In the genomic region with DNA sequence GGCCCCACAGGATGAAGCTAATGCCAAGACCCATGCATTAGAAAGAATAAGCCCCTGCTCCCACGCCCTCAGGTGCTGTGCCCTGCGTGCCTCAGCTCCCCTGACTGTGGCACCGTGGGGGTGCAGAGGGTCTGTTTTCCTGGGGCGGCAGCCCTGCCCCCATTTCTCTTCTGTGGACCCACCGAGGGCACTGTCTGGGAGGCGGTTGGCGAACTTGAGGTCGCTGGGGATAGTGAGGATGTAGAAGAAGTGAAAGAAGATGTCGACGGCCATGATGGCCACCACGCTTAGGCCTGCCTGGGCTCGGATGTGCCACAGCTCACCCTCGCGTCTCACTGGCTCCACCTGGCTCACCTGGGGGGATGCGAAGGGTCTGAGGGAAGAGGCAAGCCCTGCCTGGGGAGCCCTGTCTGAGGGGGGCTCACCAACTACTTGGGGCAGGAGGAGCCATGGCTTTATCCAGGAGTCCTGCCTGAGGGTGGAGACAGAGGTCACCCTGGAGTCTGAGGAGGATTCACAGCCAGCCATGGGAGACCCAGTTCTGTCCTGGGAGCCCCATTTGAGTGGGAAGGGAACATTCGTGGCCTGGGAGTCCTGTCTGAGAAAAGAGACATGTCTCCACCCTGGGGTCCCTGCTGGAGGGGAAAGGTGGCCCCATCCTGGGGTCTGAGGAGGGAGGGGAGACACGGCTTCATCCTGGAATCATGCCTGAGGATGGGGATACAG, we compare ENCODE assay signal across 21 cellular contexts. TPM values are rescaled to one million over a fixed set of nuclear protein-coding genes. Genes with fewer than 3 reads are reported as not detected.
DNase-seq lines count a peak whose midpoint lies in the region; ATAC-seq and TF ChIP-seq lines count a peak whose summit lies in the region.
"Had no signal": no experiment of that assay in that cellular context is flagged by ENCODE, and none has a peak within 500 bp of the region (broad histone marks: within the 10 kb centered on the region; RNA-seq: fewer than 3 reads in every experiment).

No MANE protein-coding gene starts in this region.

- H3K36me3 ChIP-seq in left ventricle myocardium inferior (no peaks in the 10 kb centered on the region), osteoblast (ENCODE audit: insufficient read depth, low read length) (no peaks in the 10 kb centered on the region), aorta (ENCODE audit: control insufficient read depth in 1 of 2, insufficient read depth in 2 of 2, low read length in 1 of 2) (no peaks in the 10 kb centered on the region)
- H3K36me3 ChIP-seq: BLaER1 treated with 17β-estradiol and CSF1 and Interleukin-3, amounts not matched to agents 10 nM and 100 nM had no signal

- intact Hi-C loops in left ventricle myocardium inferior (cut with micrococcal nuclease), result no loop called here
- intact Hi-C loops in left cardiac atrium (cut with DNase I), result no loop called here
- intact Hi-C loops in aorta (cut with DNase I), result no loop called here
- intact Hi-C loops in activated CD4-positive, alpha-beta memory T cell treated with anti-CD3 and anti-CD28 coated beads for 36 hours (cut with micrococcal nuclease), result no loop called here

- H3K4me2 ChIP-seq in osteoblast (ENCODE audit: insufficient read depth, low read length), result no peak overlapping the region
- H3K4me2 ChIP-seq: A549, PC-9 had no signal

- no peak overlapping the region for H3K27ac Mint-ChIP-seq in activated CD4-positive, alpha-beta memory T cell treated with anti-CD3 and anti-CD28 coated beads for 36 hours
- H3K27ac Mint-ChIP-seq: CD8-positive, alpha-beta memory T cell had no signal

- 89 to 91% methylated on average over 17 of the region's 17 CpGs for WGBS in aorta, 2 donors

- no peak overlapping the region for H2AFZ ChIP-seq in osteoblast (ENCODE audit: low read length)
- H2AFZ ChIP-seq: PC-9 had no signal

- H3K27me3 Mint-ChIP-seq in activated CD4-positive, alpha-beta memory T cell treated with anti-CD3 and anti-CD28 coated beads for 36 hours, result no peaks in the 10 kb centered on the region

- H3K9me3 ChIP-seq in left ventricle myocardium inferior (replicated peaks) (no peaks in the 10 kb centered on the region), osteoblast (ENCODE audit: low read depth, low read length) (no peaks in the 10 kb centered on the region), aorta (ENCODE audit: control insufficient read depth, low read length) (no peaks in the 10 kb centered on the region)
- H3K9me3 ChIP-seq: A549; BLaER1 treated with 17β-estradiol and CSF1 and Interleukin-3, amounts not matched to agents 10 nM and 100 nM had no signal

- H3K27ac ChIP-seq in left ventricle myocardium inferior (replicated peaks), result peak overlapping the region; percentile 76
- H3K27ac ChIP-seq in osteoblast (ENCODE audit: low read depth, low read length), result no peak overlapping the region
- H3K27ac ChIP-seq in aorta (ENCODE audit: low read depth in 1 of 2, low read length in 2 of 2), result no peak overlapping the region
- H3K27ac ChIP-seq: A549; BLaER1 treated with 17β-estradiol and CSF1 and Interleukin-3, amounts not matched to agents 10 nM and 100 nM; PC-9 had no signal

- H3K4me3 ChIP-seq in left ventricle myocardium inferior (no peak overlapping the region), osteoblast (ENCODE audit: insufficient read depth, low read length) (no peak overlapping the region), aorta (ENCODE audit: low read length in 2 of 2) (no peak overlapping the region)
- H3K4me3 ChIP-seq: A549; BLaER1 treated with 17β-estradiol and CSF1 and Interleukin-3, amounts not matched to agents 10 nM and 100 nM; GM12878; PC-9 had no signal

- TF ChIP-seq CTCF in left ventricle myocardium inferior (IDR thresholded peaks at IDR 0.05; ENCODE audit: borderline replicate concordance) (no peak), osteoblast (IDR thresholded peaks at IDR 0.05; ENCODE audit: extremely low read depth, low read depth, low read length) (no peak)

- CTCF ChIA-PET in activated CD4-positive, alpha-beta memory T cell treated with anti-CD3 and anti-CD28 coated beads for 36 hours (lab: Charles Lee), result no interaction called here

- POLR2A ChIA-PET in activated CD4-positive, alpha-beta memory T cell treated with anti-CD3 and anti-CD28 coated beads for 36 hours (lab: Charles Lee), result no interaction called here

- no peaks in the 10 kb centered on the region for H3K36me3 Mint-ChIP-seq in activated CD4-positive, alpha-beta memory T cell treated with anti-CD3 and anti-CD28 coated beads for 36 hours
- H3K36me3 Mint-ChIP-seq: CD8-positive, alpha-beta memory T cell had no signal

- DNase-seq in left ventricle myocardium inferior (no peak), left cardiac atrium (no peak), ecto neural progenitor cell (ENCODE audit: low spot score) (peak; percentile 21), osteoblast (ENCODE audit: insufficient read length, low spot score, missing footprints) (peak; percentile 50), aorta (peak; percentile 32 to 64), SW480 (ENCODE audit: low spot score) (no peak), hepatic stellate cell (ENCODE audit: low spot score) (no peak)
- no peak for DNase-seq in activated CD4-positive, alpha-beta memory T cell treated with anti-CD3 and anti-CD28 coated beads for 36 hours
- DNase-seq: CD8-positive, alpha-beta memory T cell; DND-41; GOT3; KG1; NCI-H1417 treated with DMSO at 0.1 percent for 48 hours; NCI-H1930; NCI-H2171 treated with DMSO at 0.1 percent for 48 hours; NCI-H446 treated with DMSO at 0.1 percent for 48 hours; NCI-H748 treated with DMSO at 0.1 percent for 48 hours; PC-9 had no signal

- H3K4me1 ChIP-seq in left ventricle myocardium inferior (peaks cover 37% of the 10 kb centered on the region), osteoblast (ENCODE audit: insufficient read depth, low read length) (no peaks in the 10 kb centered on the region), aorta (ENCODE audit: control insufficient read depth in 1 of 2, insufficient read depth in 2 of 2, low read length in 2 of 2) (no peaks in the 10 kb centered on the region)
- H3K4me1 ChIP-seq: A549 had no signal

- H3K27me3 ChIP-seq in left ventricle myocardium inferior (ENCODE audit: low read depth) (peaks cover 10% of the 10 kb centered on the region), osteoblast (ENCODE audit: insufficient read depth, low read length) (peaks cover 7% of the 10 kb centered on the region), aorta (ENCODE audit: control insufficient read depth in 1 of 2, insufficient read depth in 2 of 2, low read length in 1 of 2) (no peaks in the 10 kb centered on the region)
- H3K27me3 ChIP-seq: BLaER1 treated with 17β-estradiol and CSF1 and Interleukin-3, amounts not matched to agents 10 nM and 100 nM had no signal

- no peaks in the 10 kb centered on the region for H3K9me3 Mint-ChIP-seq in activated CD4-positive, alpha-beta memory T cell treated with anti-CD3 and anti-CD28 coated beads for 36 hours
- H3K9me3 Mint-ChIP-seq: CD8-positive, alpha-beta memory T cell had no signal

- H4K20me1 ChIP-seq in osteoblast (ENCODE audit: insufficient read depth, low read length), result no peaks in the 10 kb centered on the region

- no peak overlapping the region for H3K4me3 Mint-ChIP-seq in activated CD4-positive, alpha-beta memory T cell treated with anti-CD3 and anti-CD28 coated beads for 36 hours

- H3K4me1 Mint-ChIP-seq in activated CD4-positive, alpha-beta memory T cell treated with anti-CD3 and anti-CD28 coated beads for 36 hours (ENCODE audit: low read depth), result peaks cover 6% of the 10 kb centered on the region

- H3K79me2 ChIP-seq in osteoblast (ENCODE audit: insufficient read depth, low read length), result no peaks in the 10 kb centered on the region

- ATAC-seq in left cardiac atrium (no peak), aorta (ENCODE audit: low FRiP score) (no peak)
- ATAC-seq: A549, GM12878 had no signal

RNA-seq across cellular contexts. Expression of a gene that starts 5.1 kb away (rescaled TPM):
- 552 TPM for total RNA-seq in left ventricle myocardium inferior
- 100 to 1,000 TPM; 431 to 706 TPM for total RNA-seq in left cardiac atrium
- not detected in 2 replicates for total RNA-seq in osteoblast
- not detected for total RNA-seq in aorta
- polyA plus RNA-seq in aorta, result 1 to 10 TPM; 1.4 to 1.5 TPM
- not detected for total RNA-seq in activated CD4-positive, alpha-beta memory T cell treated with anti-CD3 and anti-CD28 coated beads for 36 hours
- total RNA-seq: CD8-positive, alpha-beta memory T cell; GM12878; PC-9 had no signal
- polyA plus RNA-seq: A549; CD8-positive, alpha-beta memory T cell; GM12878 had no signal

RNA-seq across cellular contexts. Expression of a gene that starts 12.2 kb away (rescaled TPM):
- total RNA-seq in left ventricle myocardium inferior (0.22 TPM), left cardiac atrium (under 1 TPM in 1 of 2 donors, not detected in 1; 0.86 TPM), osteoblast (not detected in 2 replicates), aorta (not detected)
- polyA plus RNA-seq in aorta, result under 1 TPM in 1 of 2 donors, not detected in 1; 0.26 TPM
- total RNA-seq in activated CD4-positive, alpha-beta memory T cell treated with anti-CD3 and anti-CD28 coated beads for 36 hours, result not detected
- total RNA-seq: CD8-positive, alpha-beta memory T cell; GM12878; PC-9 had no signal
- polyA plus RNA-seq: A549; CD8-positive, alpha-beta memory T cell; GM12878 had no signal

RNA-seq across cellular contexts. Expression of a gene that starts 44.0 kb away (rescaled TPM):
- 118 TPM for total RNA-seq in left ventricle myocardium inferior
- total RNA-seq in left cardiac atrium, result 100 to 1,000 TPM in 1 of 2 donors, 10 to 100 TPM in 1; 68.5 to 108 TPM
- 39.2 and 41.3 TPM in 2 replicates for total RNA-seq in osteoblast
- total RNA-seq in aorta, result 10 to 100 TPM; 72.4 to 82.0 TPM
- 10 to 100 TPM; 42.3 to 77.1 TPM for polyA plus RNA-seq in aorta
- 1 to 10 TPM; 1.0 to 1.1 TPM for total RNA-seq in activated CD4-positive, alpha-beta memory T cell treated with anti-CD3 and anti-CD28 coated beads for 36 hours
- polyA plus RNA-seq: CD8-positive, alpha-beta memory T cell had no signal

Comparison
In these comparisons a context has a peak if more than half of its experiments do, and no peak if none do; other contexts are left out.
1. DNase-seq: peak in ecto neural progenitor cell (single experiment), osteoblast (single experiment) and aorta (2 of 2); none in left ventricle myocardium inferior (single experiment), left cardiac atrium (single experiment), SW480 (single experiment), activated CD4-positive, alpha-beta memory T cell treated with anti-CD3 and anti-CD28 coated beads for 36 hours (single experiment) and hepatic stellate cell (single experiment).
2. RNA of a gene that starts 5.1 kb away (total RNA-seq): 431 to 706 TPM in left cardiac atrium and 552 TPM in left ventricle myocardium inferior (single experiment); not detected in aorta, not detected in activated CD4-positive, alpha-beta memory T cell treated with anti-CD3 and anti-CD28 coated beads for 36 hours and not detected in osteoblast; every median in the first group is over 100 times any median in the second.
3. RNA of a gene that starts 44.0 kb away (total RNA-seq): 118 TPM in left ventricle myocardium inferior (single experiment), 68.5 to 108 TPM in left cardiac atrium, 72.4 to 82.0 TPM in aorta and 39.2 to 41.3 TPM in osteoblast; 1.0 to 1.1 TPM in activated CD4-positive, alpha-beta memory T cell treated with anti-CD3 and anti-CD28 coated beads for 36 hours; every median in the first group is over 10 times any median in the second.